Comparison of ENCODE assay signal across 12 cellular contexts in genomic region chr6:110980648-110981047, GRCh38. TPM values are rescaled to one million over a fixed set of nuclear protein-coding genes. Genes with fewer than 3 reads are reported as not detected.
DNase-seq lines count a peak whose midpoint lies in the region; ATAC-seq and TF ChIP-seq lines count a peak whose summit lies in the region.
"Had no signal": no experiment of that assay in that cellular context is flagged by ENCODE, and none has a peak within 500 bp of the region (broad histone marks: within the 10 kb centered on the region; RNA-seq: fewer than 3 reads in every experiment).

No MANE protein-coding gene starts in this region.

- H3K36me3 Mint-ChIP-seq in CD8-positive, alpha-beta memory T cell, result peaks cover 4 to 30% (median 6%) of the 10 kb centered on the region in 3 donors
- H3K36me3 Mint-ChIP-seq in central memory CD8-positive, alpha-beta T cell (ENCODE audit: insufficient read depth), result peaks cover 20% of the 10 kb centered on the region
- H3K36me3 Mint-ChIP-seq in natural killer cell treated with Interleukin-12 subunit alpha and Interleukin-12 subunit beta and Interleukin-15 and Interleukin-18, amount 100 ng/mL, for 72 hours, result peaks cover 11% of the 10 kb centered on the region

- H3K27ac Mint-ChIP-seq in CD8-positive, alpha-beta memory T cell, result peak overlapping the region; percentile 14 to 100 (median 99)
- peak overlapping the region; percentile 96 for H3K27ac Mint-ChIP-seq in central memory CD8-positive, alpha-beta T cell (ENCODE audit: low read depth)
- H3K27ac Mint-ChIP-seq in natural killer cell treated with Interleukin-12 subunit alpha and Interleukin-12 subunit beta and Interleukin-15 and Interleukin-18, amount 100 ng/mL, for 72 hours, result peak overlapping the region; percentile 96 to 99

- no peak overlapping the region for H2AFZ ChIP-seq in Karpas-422 (ENCODE audit: low read length)

- DNase-seq in CD8-positive, alpha-beta memory T cell, result no peak
- no peak for DNase-seq in Karpas-422
- no peak for DNase-seq in central memory CD8-positive, alpha-beta T cell (ENCODE audit: low spot score in 2 of 2)
- DNase-seq in natural killer cell treated with Interleukin-12 subunit alpha and Interleukin-12 subunit beta and Interleukin-15 and Interleukin-18, amount 100 ng/mL, for 72 hours (ENCODE audit: low spot score), result no peak
- no peak for DNase-seq in DMS53 (lab: John Stamatoyannopoulos, UW)
- no peak for DNase-seq in NCI-H526 (lab: John Stamatoyannopoulos, UW)
- no peak for DNase-seq in dedifferentiated amniotic fluid mesenchymal stem cell (ENCODE audit: extremely low spot score)
- no peak for DNase-seq in foreskin keratinocyte
- DNase-seq: caudate nucleus, left cardiac atrium, NCI-H446 treated with DMSO at 0.1 percent for 48 hours, upper lobe of left lung had no signal

- H3K27me3 ChIP-seq in CD8-positive, alpha-beta memory T cell (ENCODE audit: insufficient read depth, low read length, poor library complexity, severe bottlenecking), result no peaks in the 10 kb centered on the region
- H3K27me3 ChIP-seq in Karpas-422 (ENCODE audit: low read length) (no peaks in the 10 kb centered on the region), foreskin keratinocyte (no peaks in the 10 kb centered on the region)
- H3K27me3 ChIP-seq: upper lobe of left lung had no signal

- peak overlapping the region; percentile 97 to 99 (median 99) for H3K4me3 Mint-ChIP-seq in CD8-positive, alpha-beta memory T cell
- H3K4me3 Mint-ChIP-seq in central memory CD8-positive, alpha-beta T cell, result peak overlapping the region; percentile 90
- peak overlapping the region; percentile 98 for H3K4me3 Mint-ChIP-seq in natural killer cell treated with Interleukin-12 subunit alpha and Interleukin-12 subunit beta and Interleukin-15 and Interleukin-18, amount 100 ng/mL, for 72 hours

- H3K27ac ChIP-seq in CD8-positive, alpha-beta memory T cell (ENCODE audit: low read depth, low read length), result no peak overlapping the region
- H3K27ac ChIP-seq in Karpas-422 (ENCODE audit: low read length), result no peak overlapping the region
- no peak overlapping the region for H3K27ac ChIP-seq in foreskin keratinocyte

- no peaks in the 10 kb centered on the region for H3K9me2 ChIP-seq in Karpas-422 (replicated peaks; ENCODE audit: insufficient read depth, low read length)

- H3K4me2 ChIP-seq in Karpas-422 (ENCODE audit: low read depth, low read length, poor library complexity, severe bottlenecking), result peak overlapping the region; percentile 85

- peaks cover 0 to 3% of the 10 kb centered on the region in 2 donors for H3K27me3 Mint-ChIP-seq in CD8-positive, alpha-beta memory T cell
- H3K27me3 Mint-ChIP-seq in central memory CD8-positive, alpha-beta T cell, result no peaks in the 10 kb centered on the region
- no peaks in the 10 kb centered on the region for H3K27me3 Mint-ChIP-seq in natural killer cell treated with Interleukin-12 subunit alpha and Interleukin-12 subunit beta and Interleukin-15 and Interleukin-18, amount 100 ng/mL, for 72 hours

- H3K79me2 ChIP-seq in Karpas-422 (ENCODE audit: low read length), result peaks cover 55% of the 10 kb centered on the region

- TF ChIP-seq CTCF in foreskin keratinocyte (conservative IDR thresholded peaks at IDR 0.05), result no peak

- POLR2A ChIA-PET in CD8-positive, alpha-beta memory T cell (lab: Charles Lee), result no interaction called here

- peaks cover 10% of the 10 kb centered on the region for H3K4me1 ChIP-seq in CD8-positive, alpha-beta memory T cell (ENCODE audit: insufficient read depth, low read length)
- H3K4me1 ChIP-seq in Karpas-422 (ENCODE audit: low read length) (peaks cover 29% of the 10 kb centered on the region), foreskin keratinocyte (peaks cover 8% of the 10 kb centered on the region)

- no peaks in the 10 kb centered on the region for H3K9me3 Mint-ChIP-seq in CD8-positive, alpha-beta memory T cell
- no peaks in the 10 kb centered on the region for H3K9me3 Mint-ChIP-seq in central memory CD8-positive, alpha-beta T cell
- H3K9me3 Mint-ChIP-seq in natural killer cell treated with Interleukin-12 subunit alpha and Interleukin-12 subunit beta and Interleukin-15 and Interleukin-18, amount 100 ng/mL, for 72 hours, result no peaks in the 10 kb centered on the region

- H3K9me3 ChIP-seq in CD8-positive, alpha-beta memory T cell (ENCODE audit: low read length), result no peaks in the 10 kb centered on the region
- no peaks in the 10 kb centered on the region for H3K9me3 ChIP-seq in Karpas-422 (ENCODE audit: low read length)
- H3K9me3 ChIP-seq: upper lobe of left lung had no signal

- H3K4me3 ChIP-seq in CD8-positive, alpha-beta memory T cell (ENCODE audit: low read length), result peak overlapping the region; percentile 95
- H3K4me3 ChIP-seq in Karpas-422 (ENCODE audit: low read length), result peak overlapping the region; percentile 88

- CTCF ChIA-PET in CD8-positive, alpha-beta memory T cell (lab: Charles Lee), result no interaction called here

- ATAC-seq in central memory CD8-positive, alpha-beta T cell (replicated peaks; ENCODE audit: extremely low read depth, poor library complexity, severe bottlenecking), result no peak
- ATAC-seq in natural killer cell treated with Interleukin-12 subunit alpha and Interleukin-12 subunit beta and Interleukin-15 and Interleukin-18, amount 100 ng/mL, for 72 hours, result no peak
- no peak for ATAC-seq in foreskin keratinocyte

- peak overlapping the region; percentile 90 for H3K9ac ChIP-seq in Karpas-422 (ENCODE audit: low read length)

- H3K36me3 ChIP-seq in CD8-positive, alpha-beta memory T cell (ENCODE audit: insufficient read depth, low read length), result peaks cover 4% of the 10 kb centered on the region
- H3K36me3 ChIP-seq in Karpas-422 (ENCODE audit: insufficient read depth, low read length), result peaks cover 11% of the 10 kb centered on the region; the same call in 1 of the 2 replicates

- H3K4me1 Mint-ChIP-seq in CD8-positive, alpha-beta memory T cell, result peaks cover 30 to 53% (median 49%) of the 10 kb centered on the region in 3 donors
- H3K4me1 Mint-ChIP-seq in central memory CD8-positive, alpha-beta T cell, result peaks cover 47% of the 10 kb centered on the region
- H3K4me1 Mint-ChIP-seq in natural killer cell treated with Interleukin-12 subunit alpha and Interleukin-12 subunit beta and Interleukin-15 and Interleukin-18, amount 100 ng/mL, for 72 hours (ENCODE audit: low read depth in 2 of 2), result peaks cover 27 to 30% of the 10 kb centered on the region in 2 donors

- no peaks in the 10 kb centered on the region; the same call in 1 of the 2 replicates for H4K20me1 ChIP-seq in Karpas-422 (ENCODE audit: insufficient read depth, low read depth, low read length)

RNA-seq across cellular contexts. Expression of gene RPF2, which starts 1.2 kb away (rescaled TPM):
- total RNA-seq in CD8-positive, alpha-beta memory T cell, result 10 to 100 TPM; 68.0 to 69.8 TPM
- 29.5 TPM for polyA plus RNA-seq in CD8-positive, alpha-beta memory T cell
- total RNA-seq in Karpas-422 (2014; rRNA removed; shearing (Covaris generic); ENCODE audit: low replicate concordance), result 26.8 and 55.5 TPM in 2 replicates
- total RNA-seq in natural killer cell treated with Interleukin-12 subunit alpha and Interleukin-12 subunit beta and Interleukin-15 and Interleukin-18, amount 100 ng/mL, for 72 hours, result 10 to 100 TPM; 39.0 to 49.2 TPM
- 44.1 and 44.3 TPM in 2 replicates for total RNA-seq in foreskin keratinocyte
- 32.2 and 44.4 TPM in 2 replicates for polyA plus RNA-seq in foreskin keratinocyte

RNA-seq across cellular contexts. Expression of gene GTF3C6, which starts 22.1 kb away (rescaled TPM):
- total RNA-seq in CD8-positive, alpha-beta memory T cell, result 100 to 1,000 TPM; 162 to 163 TPM
- polyA plus RNA-seq in CD8-positive, alpha-beta memory T cell, result 114 TPM
- 30.4 and 39.7 TPM in 2 replicates for total RNA-seq in Karpas-422 (2014; rRNA removed; shearing (Covaris generic); ENCODE audit: low replicate concordance)
- total RNA-seq in natural killer cell treated with Interleukin-12 subunit alpha and Interleukin-12 subunit beta and Interleukin-15 and Interleukin-18, amount 100 ng/mL, for 72 hours, result 100 to 1,000 TPM in 1 of 2 donors, 10 to 100 TPM in 1; 98.5 to 109 TPM
- total RNA-seq in foreskin keratinocyte, result 69.7 and 73.0 TPM in 2 replicates
- polyA plus RNA-seq in foreskin keratinocyte, result 88.6 and 88.8 TPM in 2 replicates
